Comparison of ENCODE assay signal across 8 cellular contexts in the genomic region with DNA sequence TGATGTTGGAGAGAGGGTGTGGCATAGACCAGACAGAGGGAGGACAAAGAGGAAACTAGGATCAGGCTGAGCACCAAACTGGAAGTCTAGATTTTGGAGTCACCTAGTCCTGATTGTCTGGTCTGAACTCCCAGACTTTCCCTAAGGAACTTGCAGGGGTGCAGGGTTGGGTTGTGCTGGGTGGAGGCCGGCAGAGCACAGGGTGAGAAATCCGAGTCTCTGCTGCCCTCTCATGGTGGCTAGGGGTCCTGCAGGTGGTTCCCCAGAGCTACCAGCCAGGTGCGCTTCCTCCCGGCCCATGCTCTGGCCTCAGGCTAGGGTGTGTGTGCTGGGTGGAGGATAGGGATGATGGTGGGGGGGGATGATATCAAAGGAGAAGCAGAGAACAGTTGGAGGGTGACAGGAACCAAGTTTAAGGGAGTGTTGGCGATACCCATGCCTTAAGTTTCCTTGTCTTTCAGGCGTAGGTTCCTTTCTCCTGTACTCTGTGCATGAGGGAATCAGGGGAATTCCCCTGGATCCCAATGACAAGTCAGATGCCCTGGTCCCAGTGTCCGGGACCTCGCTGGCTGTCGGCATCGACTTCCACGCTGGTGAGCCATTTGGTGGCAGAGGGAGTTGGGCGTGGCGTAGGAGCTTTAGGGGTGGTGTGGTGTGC. TPM values are rescaled to one million over a fixed set of nuclear protein-coding genes. Genes with fewer than 3 reads are reported as not detected.
DNase-seq lines count a peak whose midpoint lies in the region; TF ChIP-seq lines count a peak whose summit lies in the region.

No MANE protein-coding gene starts in this region.

- no peak overlapping the region for H3K4me3 Mint-ChIP-seq in activated naive CD4-positive, alpha-beta T cell treated with anti-CD3 and anti-CD28 coated beads for 36 hours

- H3K36me3 Mint-ChIP-seq in activated naive CD4-positive, alpha-beta T cell treated with anti-CD3 and anti-CD28 coated beads for 36 hours (ENCODE audit: low read depth) = no peaks in the 10 kb centered on the region

- in situ Hi-C loops in HAP-1 (cut with MboI; ENCODE audit: low sequenced_read_pairs) (loop anchor here (5.0 kb wide), 1 partner anchor 51 kb away; no protein-coding TSS in a partner anchor), SK-MEL-5 (cut with HindIII; ENCODE audit: low pct_unique_long_range_greater_than_20kb, low sequenced_read_pairs) (no loop called here)

- H3K27ac Mint-ChIP-seq in activated naive CD4-positive, alpha-beta T cell treated with anti-CD3 and anti-CD28 coated beads for 36 hours = no peak overlapping the region

- no peak overlapping the region for H3K4me3 ChIP-seq in GM06990 (replicated peaks; ENCODE audit: low read depth, low read length)
- H3K4me3 ChIP-seq in HAP-1 = no peak overlapping the region
- no peak overlapping the region for H3K4me3 ChIP-seq in MM.1S (ENCODE audit: low read length)

- H3K36me3 ChIP-seq in GM06990 (ENCODE audit: control insufficient read depth, insufficient read depth, low read length) = no peaks in the 10 kb centered on the region
- peaks cover 13% of the 10 kb centered on the region for H3K36me3 ChIP-seq in HAP-1 (replicated peaks)
- no peaks in the 10 kb centered on the region for H3K36me3 ChIP-seq in MM.1S (replicated peaks; ENCODE audit: insufficient read depth, low read length)

- H3K27me3 Mint-ChIP-seq in activated naive CD4-positive, alpha-beta T cell treated with anti-CD3 and anti-CD28 coated beads for 36 hours (ENCODE audit: low read depth) = no peaks in the 10 kb centered on the region

- H3K27ac ChIP-seq in MM.1S (ENCODE audit: low read length) = no peak overlapping the region

- no peaks in the 10 kb centered on the region for H3F3A ChIP-seq in MM.1S (ENCODE audit: insufficient read depth, low read length)

- no peaks in the 10 kb centered on the region for H4K20me1 ChIP-seq in MM.1S (ENCODE audit: insufficient read depth, low read length)

- H3K4me2 ChIP-seq in MM.1S (ENCODE audit: low read depth, low read length) = no peak overlapping the region

- intact Hi-C loops in activated naive CD4-positive, alpha-beta T cell treated with anti-CD3 and anti-CD28 coated beads for 36 hours (cut with micrococcal nuclease) = loop anchor here (1.0 to 5.0 kb wide), 4 partner anchors 59 to 426 kb away; no protein-coding TSS in a partner anchor
- intact Hi-C loops in head of caudate nucleus (cut with DNase I) = loop anchor here (5.0 kb wide), 1 partner anchor 56 kb away; a partner anchor contains a TSS

- CTCF ChIA-PET in activated naive CD4-positive, alpha-beta T cell treated with anti-CD3 and anti-CD28 coated beads for 36 hours (lab: Charles Lee) = interaction anchor here (0.5 to 6.0 kb wide), 23 partner anchors 8 to 440 kb away, joined by 3 to 125 read pairs (median 4); a partner anchor contains a TSS

- H3K4me1 ChIP-seq in HAP-1 = no peaks in the 10 kb centered on the region
- H3K4me1 ChIP-seq in MM.1S (ENCODE audit: low read length) = peaks cover 3% of the 10 kb centered on the region; the same call in 1 of the 2 replicates

- H3K27me3 ChIP-seq in GM06990 (replicated peaks; ENCODE audit: control insufficient read depth, insufficient read depth, low read length) = peaks cover 1% of the 10 kb centered on the region; the same call in 1 of the 2 replicates
- no peaks in the 10 kb centered on the region for H3K27me3 ChIP-seq in HAP-1 (ENCODE audit: low read depth)
- H3K27me3 ChIP-seq in MM.1S (replicated peaks; ENCODE audit: insufficient read depth, low read length) = peaks cover 77% of the 10 kb centered on the region

- H3K9me3 ChIP-seq in HAP-1 (no peaks in the 10 kb centered on the region), MM.1S (replicated peaks; ENCODE audit: insufficient read depth, low read length) (no peaks in the 10 kb centered on the region)

- H3K9me3 Mint-ChIP-seq in activated naive CD4-positive, alpha-beta T cell treated with anti-CD3 and anti-CD28 coated beads for 36 hours = no peaks in the 10 kb centered on the region

- H2AFZ ChIP-seq in MM.1S (ENCODE audit: low read length) = no peak overlapping the region

- DNase-seq in GM06990 (ENCODE audit: extremely low read depth, insufficient read length) = peak; percentile 44
- peak; percentile 55 to 89 for DNase-seq in HAP-1 (ENCODE audit: low spot score in 2 of 2)
- peak; percentile 78 for DNase-seq in MM.1S
- peak; percentile 76 for DNase-seq in SK-MEL-5 (ENCODE audit: low read depth, low spot score)
- peak; percentile 90 for DNase-seq in activated naive CD4-positive, alpha-beta T cell treated with anti-CD3 and anti-CD28 coated beads for 36 hours
- peak; percentile 38 to 90 (median 76) for DNase-seq in head of caudate nucleus
- peak; percentile 40 for DNase-seq in renal cortical epithelial cell (ENCODE audit: low read depth)
- DNase-seq in mesenteric fat pad (ENCODE audit: low spot score) = no peak

- TF ChIP-seq CTCF in GM06990 (IDR thresholded peaks at IDR 0.05; ENCODE audit: insufficient read depth, low read length, poor library complexity, severe bottlenecking) (peak; percentile 92), MM.1S (IDR thresholded peaks at IDR 0.05; ENCODE audit: low read length) (peak; percentile 92)

- H3K79me2 ChIP-seq in MM.1S (ENCODE audit: low read length) = no peaks in the 10 kb centered on the region

- H3K4me1 Mint-ChIP-seq in activated naive CD4-positive, alpha-beta T cell treated with anti-CD3 and anti-CD28 coated beads for 36 hours (ENCODE audit: low read depth) = no peaks in the 10 kb centered on the region

- no peaks in the 10 kb centered on the region for H3K9me2 ChIP-seq in MM.1S (replicated peaks; ENCODE audit: insufficient read depth, low read length)

- H3K9ac ChIP-seq in MM.1S (ENCODE audit: low read length) = no peak overlapping the region

RNA-seq across cellular contexts. Expression of a gene that starts 33.5 kb away (rescaled TPM):
- 5.1 and 5.4 TPM in 2 replicates for total RNA-seq in SK-MEL-5 (2014; rRNA removed; shearing (Covaris generic))
- polyA plus RNA-seq in SK-MEL-5 (2015; cell fraction: cytosol; rRNA removed) = 18.8 and 20.2 TPM in 2 replicates
- polyA plus RNA-seq in SK-MEL-5 (2015; cell fraction: nucleus; rRNA removed) = 1.9 and 3.3 TPM in 2 replicates
- total RNA-seq in activated naive CD4-positive, alpha-beta T cell treated with anti-CD3 and anti-CD28 coated beads for 36 hours = under 1 TPM; 0.25 to 0.79 TPM
- 0.40 TPM in 1 of 2 replicates, not detected in the other for total RNA-seq in renal cortical epithelial cell
- 1.4 TPM for total RNA-seq in mesenteric fat pad

RNA-seq across cellular contexts. Expression of a gene that starts 35.6 kb away (rescaled TPM):
- not detected in 2 replicates for total RNA-seq in SK-MEL-5 (2014; rRNA removed; shearing (Covaris generic))
- polyA plus RNA-seq in SK-MEL-5 (2015; cell fraction: cytosol; rRNA removed) = not detected in 2 replicates
- polyA plus RNA-seq in SK-MEL-5 (2015; cell fraction: nucleus; rRNA removed) = not detected in 2 replicates
- not detected for total RNA-seq in activated naive CD4-positive, alpha-beta T cell treated with anti-CD3 and anti-CD28 coated beads for 36 hours
- total RNA-seq in renal cortical epithelial cell (not detected in 2 replicates), mesenteric fat pad (not detected)

RNA-seq across cellular contexts. Expression of a gene that starts 46.5 kb away (rescaled TPM):
- total RNA-seq in SK-MEL-5 (2014; rRNA removed; shearing (Covaris generic)) = 345 and 365 TPM in 2 replicates
- 441 and 554 TPM in 2 replicates for polyA plus RNA-seq in SK-MEL-5 (2015; cell fraction: cytosol; rRNA removed)
- polyA plus RNA-seq in SK-MEL-5 (2015; cell fraction: nucleus; rRNA removed) = 436 and 456 TPM in 2 replicates
- 100 to 1,000 TPM; 542 to 552 TPM for total RNA-seq in activated naive CD4-positive, alpha-beta T cell treated with anti-CD3 and anti-CD28 coated beads for 36 hours
- 146 and 208 TPM in 2 replicates for total RNA-seq in renal cortical epithelial cell
- 62.3 TPM for total RNA-seq in mesenteric fat pad

RNA-seq across cellular contexts. Expression of a gene that starts 54.8 kb away (rescaled TPM):
- total RNA-seq in SK-MEL-5 (2014; rRNA removed; shearing (Covaris generic)) = 4.2 and 6.4 TPM in 2 replicates
- 23.5 and 28.3 TPM in 2 replicates for polyA plus RNA-seq in SK-MEL-5 (2015; cell fraction: cytosol; rRNA removed)
- 24.9 and 26.7 TPM in 2 replicates for polyA plus RNA-seq in SK-MEL-5 (2015; cell fraction: nucleus; rRNA removed)
- total RNA-seq in activated naive CD4-positive, alpha-beta T cell treated with anti-CD3 and anti-CD28 coated beads for 36 hours = 1 to 10 TPM; 1.0 to 1.5 TPM
- 11.3 and 157 TPM in 2 replicates for total RNA-seq in renal cortical epithelial cell
- 954 TPM for total RNA-seq in mesenteric fat pad
